8 cellular contexts compared by ENCODE assay signal in genomic region chr21:42652527-42653491, GRCh38. TPM values are rescaled to one million over a fixed set of nuclear protein-coding genes. Genes with fewer than 3 reads are reported as not detected.
DNase-seq lines count a peak whose midpoint lies in the region; ATAC-seq and TF ChIP-seq lines count a peak whose summit lies in the region.

No MANE protein-coding gene starts in this region.

- H3K4me1 ChIP-seq in mammary epithelial cell (ENCODE audit: insufficient read depth, low read length): peaks cover 6% of the 10 kb centered on the region
- H3K4me1 ChIP-seq in skeletal muscle tissue (ENCODE audit: control insufficient read depth in 3 of 3, insufficient read depth in 3 of 3, low read length in 3 of 3): peaks cover 16 to 21% (median 19%) of the 10 kb centered on the region in 3 donors

- dilution Hi-C loops in mammary epithelial cell (cut with HindIII; ENCODE audit: low sequenced_read_pairs): no loop called here

- intact Hi-C loops in mammary epithelial cell (cut with micrococcal nuclease): loop anchor here (2.0 kb wide), 1 partner anchor 166 kb away; no protein-coding TSS in a partner anchor

- DNase-seq in DMS53 treated with DMSO at 0.1 percent for 48 hours (lab: John Stamatoyannopoulos, UW; ENCODE audit: unreplicated experiment): peak; percentile 50
- peak; percentile 63 for DNase-seq in NCI-H2196 (lab: John Stamatoyannopoulos, UW; ENCODE audit: unreplicated experiment)
- DNase-seq in mammary epithelial cell: peak; percentile 29
- DNase-seq in iris pigment epithelial cell (ENCODE audit: low read depth): peak; percentile 22
- DNase-seq in dedifferentiated amniotic fluid mesenchymal stem cell (ENCODE audit: extremely low spot score): no peak

- H3K79me2 ChIP-seq in mammary epithelial cell (ENCODE audit: insufficient read depth, low read length): no peaks in the 10 kb centered on the region

- peak overlapping the region; percentile 40 for H2AFZ ChIP-seq in mammary epithelial cell (ENCODE audit: low read depth, low read length)

- 14% methylated on average over 28 of the region's 44 CpGs for WGBS in mammary epithelial cell (ENCODE audit: low coverage, missing lambda C conversion rate)

- CTCF ChIA-PET in mammary epithelial cell (lab: Charles Lee; ENCODE audit: low non-redundant PET): no interaction called here

- H3K9ac ChIP-seq in mammary epithelial cell (ENCODE audit: insufficient read depth, low read length) (no peak overlapping the region), skeletal muscle tissue (ENCODE audit: low read depth in 1 of 3, low read length in 3 of 3) (peak overlapping the region; percentile 10 to 66 (median 53))

- H3K9me3 ChIP-seq in mammary epithelial cell (replicated peaks; ENCODE audit: insufficient read depth, low read length) (no peaks in the 10 kb centered on the region), skeletal muscle tissue (ENCODE audit: control insufficient read depth in 3 of 3, low read length in 3 of 3) (no peaks in the 10 kb centered on the region)

- H3K36me3 ChIP-seq in mammary epithelial cell (ENCODE audit: insufficient read depth, low read length) (no peaks in the 10 kb centered on the region), skeletal muscle tissue (ENCODE audit: control insufficient read depth in 3 of 3, insufficient read depth in 3 of 3, low read length in 3 of 3) (no peaks in the 10 kb centered on the region)

- peak overlapping the region; percentile 47 for H3K4me2 ChIP-seq in mammary epithelial cell (ENCODE audit: insufficient read depth, low read depth, low read length)

- TF ChIP-seq CTCF in mammary epithelial cell (conservative IDR thresholded peaks at IDR 0.05 in 1 of 2, IDR thresholded peaks at IDR 0.05 in 1 of 2; ENCODE audit: extremely low read depth in 1 of 2, insufficient read depth in 1 of 2, low read depth in 1 of 2, low read length in 2 of 2): peak; percentile 10 to 40

- peaks cover 27% of the 10 kb centered on the region for H3K27me3 ChIP-seq in mammary epithelial cell (ENCODE audit: insufficient read depth, low read length)
- H3K27me3 ChIP-seq in skeletal muscle tissue (ENCODE audit: control insufficient read depth in 3 of 3, insufficient read depth in 3 of 3, low read length in 3 of 3): peaks cover 62 to 70% (median 66%) of the 10 kb centered on the region in 3 donors

- no TSS peak for BruUV-seq in mammary epithelial cell (replicated peaks; lab: Mats Ljungman, UMichigan)

- in situ Hi-C loops in mammary epithelial cell (cut with MboI; ENCODE audit: low sequenced_read_pairs in 2 of 2): no loop called here

- H4K20me1 ChIP-seq in mammary epithelial cell (ENCODE audit: insufficient read depth, low read length): no peaks in the 10 kb centered on the region

- ATAC-seq in HG02852 (IDR thresholded peaks at IDR 0.05; ENCODE audit: unreplicated experiment) (no peak), HG02870 (IDR thresholded peaks at IDR 0.05; ENCODE audit: unreplicated experiment) (no peak)

- H3K27ac ChIP-seq in mammary epithelial cell (ENCODE audit: insufficient read depth, low read depth, low read length): no peak overlapping the region
- no peak overlapping the region for H3K27ac ChIP-seq in skeletal muscle tissue (ENCODE audit: low read depth, low read length)

- no peak overlapping the region for H3K4me3 ChIP-seq in mammary epithelial cell (replicated peaks in 1 of 3; ENCODE audit: insufficient read depth in 1 of 3, low read depth in 2 of 3, low read length in 3 of 3)
- H3K4me3 ChIP-seq in skeletal muscle tissue (ENCODE audit: low read length in 3 of 3): peak overlapping the region; percentile 40 to 43 (median 41)

RNA-seq across cellular contexts. Expression of gene PDE9A, which starts 0.6 kb away (rescaled TPM):
- 1 to 10 TPM in 1 of 2 donors, under 1 TPM in 1; 0.17 to 1.4 TPM for total RNA-seq in mammary epithelial cell
- polyA plus RNA-seq in mammary epithelial cell: 1.0 TPM
- polyA minus RNA-seq in mammary epithelial cell: not detected
- 1.6 TPM for total RNA-seq in skeletal muscle tissue

Comparison
In these comparisons a context has a peak if more than half of its experiments do, and no peak if none do; other contexts are left out.
1. H3K4me3 ChIP-seq: peak in skeletal muscle tissue (3 of 3); none in mammary epithelial cell (0 of 3).